In genomic region chr16:4626396-4626795, GRCh38 we compare ENCODE assay signal across 9 cellular contexts. TPM values are rescaled to one million over a fixed set of nuclear protein-coding genes. Genes with fewer than 3 reads are reported as not detected.
DNase-seq lines count a peak whose midpoint lies in the region; ATAC-seq lines count a peak whose summit lies in the region.
"Had no signal": no experiment of that assay in that cellular context is flagged by ENCODE, and none has a peak within 500 bp of the region (broad histone marks: within the 10 kb centered on the region; RNA-seq: fewer than 3 reads in every experiment).

No MANE protein-coding gene starts in this region.

- no peak overlapping the region for H3K27ac ChIP-seq in iPS-20b (ENCODE audit: low read length)

- H3K9me3 Mint-ChIP-seq in activated T-helper 1 cell treated with anti-CD3 and anti-CD28 coated beads, Interleukin-12 subunit alpha, Interleukin-12 subunit beta, Interleukin-2, Interleukin-4 antibody, amounts not matched to agents 30 ng/mL and 10 ng/mL and 1 ng/mL, durations not matched to agents 14 hours and 24 hours and 36 hours, result peaks cover 6% of the 10 kb centered on the region
- H3K9me3 Mint-ChIP-seq in stimulated activated naive B cell treated with anti-CD40 and anti-IgM and Interleukin-4, amounts not matched to agents 10 μg/mL and 1 μg/mL and 100 μg/mL, for 72 hours, result no peaks in the 10 kb centered on the region

- H3K36me3 ChIP-seq in iPS-20b (ENCODE audit: insufficient read depth, low read depth, low read length), result 0 out of 2 replicates have a peak, but pooled peaks cover 6% of the 10 kb centered on the region

- H3K27me3 ChIP-seq in iPS-20b (ENCODE audit: insufficient read depth, low read length), result no peaks in the 10 kb centered on the region

- 0 out of 2 replicates have a peak, but pooled peaks cover 6% of the 10 kb centered on the region for H3K4me1 ChIP-seq in iPS-20b (ENCODE audit: insufficient read depth, low read length)

- no peak overlapping the region for H3K9ac ChIP-seq in iPS-20b (ENCODE audit: low read depth, low read length)

- peaks cover 18% of the 10 kb centered on the region for H3K36me3 Mint-ChIP-seq in activated T-helper 1 cell treated with anti-CD3 and anti-CD28 coated beads, Interleukin-12 subunit alpha, Interleukin-12 subunit beta, Interleukin-2, Interleukin-4 antibody, amounts not matched to agents 30 ng/mL and 10 ng/mL and 1 ng/mL, durations not matched to agents 14 hours and 24 hours and 36 hours (ENCODE audit: low read depth)
- H3K36me3 Mint-ChIP-seq in stimulated activated naive B cell treated with anti-CD40 and anti-IgM and Interleukin-4, amounts not matched to agents 10 μg/mL and 1 μg/mL and 100 μg/mL, for 72 hours, result peaks cover 27 to 28% of the 10 kb centered on the region in 2 donors

- peak overlapping the region; percentile 97; the same call in 1 of the 2 replicates for H3K4me3 ChIP-seq in iPS-20b (ENCODE audit: low read length)

- intact Hi-C loops in activated T-helper 1 cell treated with anti-CD3 and anti-CD28 coated beads, Interleukin-12 subunit alpha, Interleukin-12 subunit beta, Interleukin-2, Interleukin-4 antibody, amounts not matched to agents 30 ng/mL and 10 ng/mL and 1 ng/mL, durations not matched to agents 14 hours and 24 hours and 36 hours (cut with micrococcal nuclease), result no loop called here

- peak overlapping the region; percentile 99 for H3K4me3 Mint-ChIP-seq in activated T-helper 1 cell treated with anti-CD3 and anti-CD28 coated beads, Interleukin-12 subunit alpha, Interleukin-12 subunit beta, Interleukin-2, Interleukin-4 antibody, amounts not matched to agents 30 ng/mL and 10 ng/mL and 1 ng/mL, durations not matched to agents 14 hours and 24 hours and 36 hours
- H3K4me3 Mint-ChIP-seq in stimulated activated naive B cell treated with anti-CD40 and anti-IgM and Interleukin-4, amounts not matched to agents 10 μg/mL and 1 μg/mL and 100 μg/mL, for 72 hours, result peak overlapping the region; percentile 97 to 99

- H3K4me1 Mint-ChIP-seq in activated T-helper 1 cell treated with anti-CD3 and anti-CD28 coated beads, Interleukin-12 subunit alpha, Interleukin-12 subunit beta, Interleukin-2, Interleukin-4 antibody, amounts not matched to agents 30 ng/mL and 10 ng/mL and 1 ng/mL, durations not matched to agents 14 hours and 24 hours and 36 hours (ENCODE audit: low read depth), result peaks cover 26% of the 10 kb centered on the region
- H3K4me1 Mint-ChIP-seq in stimulated activated naive B cell treated with anti-CD40 and anti-IgM and Interleukin-4, amounts not matched to agents 10 μg/mL and 1 μg/mL and 100 μg/mL, for 72 hours, result peaks cover 27 to 45% of the 10 kb centered on the region in 2 donors

- H3K27ac Mint-ChIP-seq in activated T-helper 1 cell treated with anti-CD3 and anti-CD28 coated beads, Interleukin-12 subunit alpha, Interleukin-12 subunit beta, Interleukin-2, Interleukin-4 antibody, amounts not matched to agents 30 ng/mL and 10 ng/mL and 1 ng/mL, durations not matched to agents 14 hours and 24 hours and 36 hours, result peak overlapping the region; percentile 48
- H3K27ac Mint-ChIP-seq in stimulated activated naive B cell treated with anti-CD40 and anti-IgM and Interleukin-4, amounts not matched to agents 10 μg/mL and 1 μg/mL and 100 μg/mL, for 72 hours, result peak overlapping the region; percentile 99

- peaks cover 4% of the 10 kb centered on the region for H3K9me3 ChIP-seq in iPS-20b (ENCODE audit: insufficient read depth, low read depth, low read length)

- no peak for DNase-seq in activated CD4-positive, CD25-positive, alpha-beta regulatory T cell (lab: John Stamatoyannopoulos, UW)
- DNase-seq in activated T-helper 1 cell treated with anti-CD3 and anti-CD28 coated beads, Interleukin-12 subunit alpha, Interleukin-12 subunit beta, Interleukin-2, Interleukin-4 antibody, amounts not matched to agents 30 ng/mL and 10 ng/mL and 1 ng/mL, durations not matched to agents 14 hours and 24 hours and 36 hours (ENCODE audit: low spot score), result no peak
- no peak for DNase-seq in stimulated activated naive B cell treated with anti-CD40 and anti-IgM and Interleukin-4, amounts not matched to agents 10 μg/mL and 1 μg/mL and 100 μg/mL, for 72 hours
- DNase-seq in globus pallidus (ENCODE audit: low spot score) (no peak), ureter (ENCODE audit: low spot score) (no peak)
- DNase-seq: NCI-H2029 had no signal

- no peaks in the 10 kb centered on the region for H3K27me3 Mint-ChIP-seq in activated T-helper 1 cell treated with anti-CD3 and anti-CD28 coated beads, Interleukin-12 subunit alpha, Interleukin-12 subunit beta, Interleukin-2, Interleukin-4 antibody, amounts not matched to agents 30 ng/mL and 10 ng/mL and 1 ng/mL, durations not matched to agents 14 hours and 24 hours and 36 hours (ENCODE audit: insufficient read depth)
- no peaks in the 10 kb centered on the region for H3K27me3 Mint-ChIP-seq in stimulated activated naive B cell treated with anti-CD40 and anti-IgM and Interleukin-4, amounts not matched to agents 10 μg/mL and 1 μg/mL and 100 μg/mL, for 72 hours

- peak; percentile 18 to 27 for ATAC-seq in activated CD4-positive, CD25-positive, alpha-beta regulatory T cell treated with anti-CD3 and anti-CD28 coated beads, Interleukin-2, amount 50 U/mL, for 24 hours
- no peak for ATAC-seq in stimulated activated naive B cell treated with anti-CD40 and anti-IgM and Interleukin-4, amounts not matched to agents 10 μg/mL and 1 μg/mL and 100 μg/mL, for 72 hours (replicated peaks)
- no peak for ATAC-seq in HG02623 (IDR thresholded peaks at IDR 0.05; ENCODE audit: unreplicated experiment)

RNA-seq across cellular contexts. Expression of gene MGRN1, which starts 1.8 kb away (rescaled TPM):
- total RNA-seq in activated T-helper 1 cell treated with anti-CD3 and anti-CD28 coated beads, Interleukin-12 subunit alpha, Interleukin-12 subunit beta, Interleukin-2, Interleukin-4 antibody, amounts not matched to agents 30 ng/mL and 10 ng/mL and 1 ng/mL, durations not matched to agents 14 hours and 24 hours and 36 hours, result 110 and 119 TPM in 2 replicates
- 104 TPM for total RNA-seq in ureter

RNA-seq across cellular contexts. Expression of gene UBALD1, which starts 11.7 kb away (rescaled TPM):
- 23.1 and 26.2 TPM in 2 replicates for total RNA-seq in activated T-helper 1 cell treated with anti-CD3 and anti-CD28 coated beads, Interleukin-12 subunit alpha, Interleukin-12 subunit beta, Interleukin-2, Interleukin-4 antibody, amounts not matched to agents 30 ng/mL and 10 ng/mL and 1 ng/mL, durations not matched to agents 14 hours and 24 hours and 36 hours
- total RNA-seq in ureter, result 27.2 TPM

Comparison
In these comparisons a context has a peak if more than half of its experiments do, and no peak if none do; other contexts are left out.
1. ATAC-seq: peak in activated CD4-positive, CD25-positive, alpha-beta regulatory T cell treated with anti-CD3 and anti-CD28 coated beads, Interleukin-2, amount 50 U/mL, for 24 hours (2 of 2); none in stimulated activated naive B cell treated with anti-CD40 and anti-IgM and Interleukin-4, amounts not matched to agents 10 μg/mL and 1 μg/mL and 100 μg/mL, for 72 hours (0 of 2) and HG02623 (single experiment).